In genomic region chr3:66220602-66221377, GRCh38 we compare ENCODE assay signal across 1 cellular context.
TF ChIP-seq lines count a peak whose summit lies in the region.

SLC25A26 (plus strand) TSS chr3:66221001; CDS start chr3:66221095, 94 bp downstream.

TF ChIP-seq in HepG2, 621 proteins besides CTCF, POLR2A, EP300 and RAD21 (continued from another document and continues in another):
- TF ChIP-seq MIER3 (CRISPR knock-in tag; IDR thresholded peaks at IDR 0.05; ENCODE audit: borderline replicate concordance), result peak; percentile 82; the same call in 1 of the 2 replicates
- TF ChIP-seq ZKSCAN1 (IDR thresholded peaks at IDR 0.05; ENCODE audit: low read length), result no peak
- TF ChIP-seq PRDM10 (CRISPR knock-in tag; IDR thresholded peaks at IDR 0.05; ENCODE audit: low read depth), result no peak
- TF ChIP-seq CREM (IDR thresholded peaks at IDR 0.05), result peak; percentile 93
- no peak for TF ChIP-seq CREM (CRISPR knock-in tag; IDR thresholded peaks at IDR 0.05)
- TF ChIP-seq ZNF274 (CRISPR knock-in tag; IDR thresholded peaks at IDR 0.05), result peak; percentile 85; the same call in 1 of the 2 replicates
- peak; percentile 96 for TF ChIP-seq NR2C2 (CRISPR knock-in tag; IDR thresholded peaks at IDR 0.05; ENCODE audit: borderline replicate concordance)
- no peak for TF ChIP-seq ZNF207 (IDR thresholded peaks at IDR 0.05; ENCODE audit: borderline replicate concordance)
- no peak for TF ChIP-seq SRSF9 (IDR thresholded peaks at IDR 0.05; ENCODE audit: borderline replicate concordance, insufficient read depth, low read depth, low read length, poor library complexity, severe bottlenecking)
- TF ChIP-seq SUZ12 (IDR thresholded peaks at IDR 0.05; ENCODE audit: low read depth, low read length), result no peak
- peak; percentile 96 for TF ChIP-seq MXD3 (CRISPR knock-in tag; IDR thresholded peaks at IDR 0.05)
- no peak for TF ChIP-seq FOXA1 (IDR thresholded peaks at IDR 0.05)
- TF ChIP-seq FOXA1 (CRISPR knock-in tag; IDR thresholded peaks at IDR 0.05), result peak; percentile 6; the same call in 1 of the 2 replicates
- no peak for TF ChIP-seq ZNF136 (CRISPR knock-in tag; IDR thresholded peaks at IDR 0.05; ENCODE audit: low read depth)
- TF ChIP-seq ZBTB44 (CRISPR knock-in tag; IDR thresholded peaks at IDR 0.05), result no peak
- 0 out of 2 replicates have a peak, but pooled peaks have one; percentile 33 for TF ChIP-seq ZNF816 (CRISPR knock-in tag; IDR thresholded peaks at IDR 0.05; ENCODE audit: borderline replicate concordance)
- no peak for TF ChIP-seq ZNF235 (CRISPR knock-in tag; IDR thresholded peaks at IDR 0.05; ENCODE audit: borderline replicate concordance)
- TF ChIP-seq ZNF639 (CRISPR knock-in tag; conservative IDR thresholded peaks at IDR 0.05), result no peak
- TF ChIP-seq ZHX1 (CRISPR knock-in tag; IDR thresholded peaks at IDR 0.05; ENCODE audit: low read depth), result no peak
- no peak for TF ChIP-seq ATF3 (CRISPR knock-in tag; IDR thresholded peaks at IDR 0.05)
- peak; percentile 90 for TF ChIP-seq ZBTB38 (CRISPR knock-in tag; IDR thresholded peaks at IDR 0.05)
- 0 out of 2 replicates have a peak, but pooled peaks have one; percentile 25 for TF ChIP-seq ZNF614 (CRISPR knock-in tag; IDR thresholded peaks at IDR 0.05; ENCODE audit: borderline replicate concordance)
- TF ChIP-seq ZSCAN9 (CRISPR knock-in tag; IDR thresholded peaks at IDR 0.05; ENCODE audit: borderline replicate concordance), result peak; percentile 40; the same call in 1 of the 2 replicates
- TF ChIP-seq ZNF282 (IDR thresholded peaks at IDR 0.05; ENCODE audit: partially characterized antibody), result no peak
- no peak for TF ChIP-seq ZNF460 (CRISPR knock-in tag; IDR thresholded peaks at IDR 0.05; ENCODE audit: borderline replicate concordance)
- peak; percentile 80 for TF ChIP-seq YEATS4 (CRISPR knock-in tag; IDR thresholded peaks at IDR 0.05; ENCODE audit: borderline replicate concordance)
- TF ChIP-seq TEF (CRISPR knock-in tag; IDR thresholded peaks at IDR 0.05), result peak; percentile 30; the same call in 1 of the 2 replicates
- TF ChIP-seq PCBP1 (IDR thresholded peaks at IDR 0.05; ENCODE audit: borderline replicate concordance, low read depth, low read length), result 0 out of 2 replicates have a peak, but pooled peaks have one; percentile 33
- no peak for TF ChIP-seq ZNF878 (CRISPR knock-in tag; IDR thresholded peaks at IDR 0.05)
- TF ChIP-seq PRDM15 (CRISPR knock-in tag; IDR thresholded peaks at IDR 0.05), result no peak
- TF ChIP-seq JDP2 (CRISPR knock-in tag; IDR thresholded peaks at IDR 0.05; ENCODE audit: borderline replicate concordance), result no peak; the same call in 1 of the 2 replicates
- TF ChIP-seq ZNF326 (CRISPR knock-in tag; IDR thresholded peaks at IDR 0.05; ENCODE audit: borderline replicate concordance), result no peak
- TF ChIP-seq TBX2 (CRISPR knock-in tag; IDR thresholded peaks at IDR 0.05; ENCODE audit: borderline replicate concordance), result peak; percentile 92
- TF ChIP-seq ZBTB1 (CRISPR knock-in tag; IDR thresholded peaks at IDR 0.05; ENCODE audit: borderline replicate concordance), result no peak
- no peak for TF ChIP-seq TMF1 (CRISPR knock-in tag; IDR thresholded peaks at IDR 0.05; ENCODE audit: low read depth)
- no peak for TF ChIP-seq PBX2 (CRISPR knock-in tag; IDR thresholded peaks at IDR 0.05)
- no peak for TF ChIP-seq KLF12 (CRISPR knock-in tag; IDR thresholded peaks at IDR 0.05; ENCODE audit: borderline replicate concordance)
- peak; percentile 73; the same call in 1 of the 2 replicates for TF ChIP-seq ZIK1 (CRISPR knock-in tag; IDR thresholded peaks at IDR 0.05; ENCODE audit: borderline replicate concordance, low read depth)
- no peak for TF ChIP-seq ZNF383 (CRISPR knock-in tag; IDR thresholded peaks at IDR 0.05; ENCODE audit: borderline replicate concordance)
